ENCODE assay signal across 12 cellular contexts in genomic region chr1:115837762-115838421, GRCh38. TPM values are rescaled to one million over a fixed set of nuclear protein-coding genes. Genes with fewer than 3 reads are reported as not detected.
DNase-seq lines count a peak whose midpoint lies in the region; ATAC-seq and TF ChIP-seq lines count a peak whose summit lies in the region.
"Had no signal": no experiment of that assay in that cellular context is flagged by ENCODE, and none has a peak within 500 bp of the region (broad histone marks: within the 10 kb centered on the region; RNA-seq: fewer than 3 reads in every experiment).

No MANE protein-coding gene starts in this region.

- H3K9ac ChIP-seq in mucosa of stomach (ENCODE audit: low read length): peak overlapping the region; percentile 17

- H3K9me3 ChIP-seq in mucosa of stomach (ENCODE audit: control insufficient read depth, low read length): no peaks in the 10 kb centered on the region
- no peaks in the 10 kb centered on the region for H3K9me3 ChIP-seq in CD8-positive, alpha-beta memory T cell (ENCODE audit: low read length)

- CTCF ChIA-PET in CD8-positive, alpha-beta memory T cell (lab: Charles Lee): no interaction called here

- no peaks in the 10 kb centered on the region for H3K79me2 ChIP-seq in GM23338 (replicated peaks; ENCODE audit: insufficient read depth)

- H3K27ac ChIP-seq in GM23338 (ENCODE audit: low read depth) (no peak overlapping the region), dorsolateral prefrontal cortex (peak overlapping the region in 57 of 59 donors; percentile 34 to 94 (median 86))
- no peak overlapping the region for H3K27ac ChIP-seq in CD8-positive, alpha-beta memory T cell (ENCODE audit: low read depth, low read length)

- no peaks in the 10 kb centered on the region for H3K36me3 Mint-ChIP-seq in GM23338 (ENCODE audit: low read depth)
- H3K36me3 Mint-ChIP-seq in CD8-positive, alpha-beta memory T cell: no peaks in the 10 kb centered on the region

- H3K4me1 ChIP-seq in GM23338 (ENCODE audit: insufficient read depth) (peaks cover 24% of the 10 kb centered on the region), mucosa of stomach (ENCODE audit: control insufficient read depth, insufficient read depth, low read length) (peaks cover 8% of the 10 kb centered on the region)
- H3K4me1 ChIP-seq in CD8-positive, alpha-beta memory T cell (ENCODE audit: insufficient read depth, low read length): no peaks in the 10 kb centered on the region

- peaks cover 26% of the 10 kb centered on the region for H3K4me1 Mint-ChIP-seq in GM23338
- H3K4me1 Mint-ChIP-seq in CD8-positive, alpha-beta memory T cell: peaks cover 4 to 10% (median 8%) of the 10 kb centered on the region in 3 donors

- ATAC-seq in GM23338: peak; percentile 26
- ATAC-seq in HG03378 (IDR thresholded peaks at IDR 0.05; ENCODE audit: unreplicated experiment): no peak

- no peaks in the 10 kb centered on the region for H3F3A ChIP-seq in GM23338 (replicated peaks; ENCODE audit: low read depth)

- TF ChIP-seq CTCF in GM23338 (conservative IDR thresholded peaks at IDR 0.05; ENCODE audit: low read depth in 2 of 2) (no peak), dorsolateral prefrontal cortex (IDR thresholded peaks at IDR 0.05 in 54 of 56, conservative IDR thresholded peaks at IDR 0.05 in 2 of 56; ENCODE audit: low read depth in 1 of 56, partially characterized antibody in 56 of 56) (no peak)

- DNase-seq in AG20443 (ENCODE audit: low spot score) (peak; percentile 22), GM23338 (ENCODE audit: low spot score) (peak; percentile 51), dorsolateral prefrontal cortex (peak in 5 of 10 donors; percentile 15 to 62 (median 52)), UCSD-AML1 (lab: John Stamatoyannopoulos, UW; ENCODE audit: unreplicated experiment) (no peak)
- DNase-seq in CD8-positive, alpha-beta memory T cell: no peak
- no peak for DNase-seq in effector CD4-positive, alpha-beta T cell
- DNase-seq: SIG-M5 had no signal

- peak overlapping the region; percentile 88 for H3K4me3 Mint-ChIP-seq in GM23338
- H3K4me3 Mint-ChIP-seq in CD8-positive, alpha-beta memory T cell: no peak overlapping the region
- H3K4me3 Mint-ChIP-seq: IgD-negative memory B cell had no signal

- intact Hi-C loops in dorsolateral prefrontal cortex (cut with DNase I): loop anchor here (1.0 to 5.0 kb wide), 4 partner anchors 138 to 194 kb away; partner anchors contain the start of gene SLC22A15 (in 2 of the 2)

- H4K20me1 ChIP-seq in GM23338 (replicated peaks; ENCODE audit: insufficient read depth): no peaks in the 10 kb centered on the region

- H3K27ac Mint-ChIP-seq in GM23338: no peak overlapping the region
- peak overlapping the region in 1 of 8 donors; percentile 24 for H3K27ac Mint-ChIP-seq in CD8-positive, alpha-beta memory T cell
- H3K27ac Mint-ChIP-seq: activated T-helper 2 cell treated with anti-CD3 and anti-CD28 coated beads, Interferon-gamma antibody, Interleukin-2, Interleukin-4, amounts not matched to agents 10 μg/mL and 5 μg/mL and 100 μg/mL, durations not matched to agents 14 hours and 24 hours and 36 hours; IgD-negative memory B cell had no signal

- H3K4me3 ChIP-seq in GM23338 (peak overlapping the region; percentile 79), dorsolateral prefrontal cortex (peak overlapping the region; percentile 10 to 81 (median 60)), mucosa of stomach (ENCODE audit: low read length) (peak overlapping the region; percentile 16)
- H3K4me3 ChIP-seq in CD8-positive, alpha-beta memory T cell (ENCODE audit: low read length): no peak overlapping the region

- H3K9me3 Mint-ChIP-seq in GM23338: no peaks in the 10 kb centered on the region
- peaks cover 0 to 2% (median 0%) of the 10 kb centered on the region in 5 donors for H3K9me3 Mint-ChIP-seq in CD8-positive, alpha-beta memory T cell
- H3K9me3 Mint-ChIP-seq: activated T-helper 2 cell treated with anti-CD3 and anti-CD28 coated beads, Interferon-gamma antibody, Interleukin-2, Interleukin-4, amounts not matched to agents 10 μg/mL and 5 μg/mL and 100 μg/mL, durations not matched to agents 14 hours and 24 hours and 36 hours; IgD-negative memory B cell had no signal

- POLR2A ChIA-PET in CD8-positive, alpha-beta memory T cell (lab: Charles Lee): no interaction called here

- peak overlapping the region; percentile 99 for H2AFZ ChIP-seq in GM23338

- H3K36me3 ChIP-seq in GM23338 (ENCODE audit: insufficient read depth): no peaks in the 10 kb centered on the region
- H3K36me3 ChIP-seq in mucosa of stomach (ENCODE audit: control insufficient read depth, insufficient read depth, low read length): no peaks in the 10 kb centered on the region
- no peaks in the 10 kb centered on the region for H3K36me3 ChIP-seq in CD8-positive, alpha-beta memory T cell (ENCODE audit: insufficient read depth, low read length)

- H3K9me2 ChIP-seq in GM23338 (ENCODE audit: insufficient read depth): no peaks in the 10 kb centered on the region

- H3K4me2 ChIP-seq in GM23338: peak overlapping the region; percentile 94

- H3K27me3 Mint-ChIP-seq in GM23338 (ENCODE audit: insufficient read depth, low read depth, poor library complexity): peaks cover 27% of the 10 kb centered on the region
- peaks cover 31 to 80% of the 10 kb centered on the region in 2 donors for H3K27me3 Mint-ChIP-seq in CD8-positive, alpha-beta memory T cell

- H3K27me3 ChIP-seq in GM23338 (ENCODE audit: insufficient read depth) (peaks cover 72% of the 10 kb centered on the region), dorsolateral prefrontal cortex (peaks cover 0 to 82% (median 53%) of the 10 kb centered on the region in 45 donors), mucosa of stomach (ENCODE audit: control insufficient read depth, insufficient read depth, low read length) (peaks cover 71% of the 10 kb centered on the region)
- H3K27me3 ChIP-seq in CD8-positive, alpha-beta memory T cell (ENCODE audit: insufficient read depth, low read length, poor library complexity, severe bottlenecking): peaks cover 18% of the 10 kb centered on the region

TF ChIP-seq in GM23338, 12 proteins besides CTCF, POLR2A, EP300 and RAD21 (continues in another document):
- TF ChIP-seq ZNF462 (CRISPR knock-in tag; IDR thresholded peaks at IDR 0.05): no peak
- no peak for TF ChIP-seq POLR2AphosphoS5 (IDR thresholded peaks at IDR 0.05; ENCODE audit: low read depth)
- no peak for TF ChIP-seq EZH2phosphoT487 (IDR thresholded peaks at IDR 0.05; ENCODE audit: unreplicated experiment)

RNA-seq across cellular contexts. Expression of gene NHLH2, which starts 3.0 kb away (rescaled TPM):
- total RNA-seq in GM23338 (2014; rRNA removed; shearing (Covaris generic)): 1.7 and 2.3 TPM in 2 replicates
- 1.8 and 1.9 TPM in 2 replicates for polyA plus RNA-seq in GM23338 (2016; fragmentation: Nextera tagmentation; extraction: Ambion mirVana)
- 1 to 10 TPM in 97 of 120 experiments, under 1 TPM in 23; 0.25 to 5.9 (median 1.7) TPM for total RNA-seq in dorsolateral prefrontal cortex
- not detected for total RNA-seq in CD8-positive, alpha-beta memory T cell
- polyA plus RNA-seq in CD8-positive, alpha-beta memory T cell: not detected
- total RNA-seq: activated T-helper 2 cell treated with anti-CD3 and anti-CD28 coated beads, Interferon-gamma antibody, Interleukin-2, Interleukin-4, amounts not matched to agents 10 μg/mL and 5 μg/mL and 100 μg/mL, durations not matched to agents 14 hours and 24 hours and 36 hours; glomerular endothelial cell had no signal
- polyA plus RNA-seq: IgD-negative memory B cell had no signal

Comparison
In these comparisons a context has a peak if more than half of its experiments do, and no peak if none do; other contexts are left out.
1. DNase-seq: peak in AG20443 (single experiment) and GM23338 (single experiment); none in CD8-positive, alpha-beta memory T cell (0 of 5), UCSD-AML1 (single experiment) and effector CD4-positive, alpha-beta T cell (single experiment).
2. H3K27ac ChIP-seq: peak in dorsolateral prefrontal cortex (57 of 59); none in GM23338 (single experiment) and CD8-positive, alpha-beta memory T cell (single experiment).